ENCODE assay signal across 1 cellular context in the genomic region with DNA sequence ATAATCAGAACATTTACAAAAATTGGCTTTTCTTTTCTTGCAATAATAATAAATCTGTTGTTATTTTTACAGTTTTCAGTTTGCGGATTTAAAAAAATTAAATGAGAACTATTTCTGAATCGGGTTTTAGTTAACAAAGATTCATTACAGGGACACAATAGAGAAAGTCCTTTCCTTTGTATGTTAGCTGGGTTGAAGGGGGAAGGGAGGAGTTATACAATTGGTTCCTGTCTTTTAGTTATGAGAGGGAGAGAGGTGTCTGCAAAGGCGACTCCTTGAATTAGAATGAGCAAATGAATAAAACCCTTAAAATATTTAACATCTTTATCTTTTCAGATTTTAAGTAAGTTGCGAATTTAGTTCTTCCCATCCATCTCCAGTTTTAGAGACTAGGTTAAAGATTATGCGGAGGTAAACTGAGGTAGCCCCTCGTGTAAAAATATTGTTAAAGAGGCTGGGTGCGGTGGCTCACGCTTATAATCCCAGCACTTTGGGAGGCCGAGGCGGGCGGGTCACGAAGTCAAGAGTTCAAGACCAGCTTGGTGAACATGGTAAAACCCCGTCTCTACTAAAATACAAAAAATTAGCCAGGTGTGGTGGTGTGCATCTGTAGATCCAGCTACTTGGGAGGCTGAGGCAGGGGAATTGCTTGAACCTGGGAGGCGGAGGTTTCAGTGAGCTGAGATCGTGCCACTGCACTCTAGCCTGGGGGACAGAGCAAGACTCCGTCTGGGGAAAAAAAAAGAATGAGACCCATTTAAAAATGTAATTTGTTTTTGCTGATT.
A peak's percentile ranks its signal among the peaks of the same experiment; 100 is the strongest.
TF ChIP-seq lines count a peak whose summit lies in the region.

No MANE protein-coding gene starts in this region.

TF ChIP-seq in GM12878, 131 proteins besides CTCF, POLR2A, EP300 and RAD21 (continued from another document):
- TF ChIP-seq HDGF (IDR thresholded peaks at IDR 0.05): 0 out of 2 replicates have a peak, but pooled peaks have one; percentile 60
- TF ChIP-seq NBN (IDR thresholded peaks at IDR 0.05): 0 out of 2 replicates have a peak, but pooled peaks have one; percentile 45
- 0 out of 2 replicates have a peak, but pooled peaks have one; percentile 10 for TF ChIP-seq FOXM1 (IDR thresholded peaks at IDR 0.05; ENCODE audit: low read depth, low read length)
- TF ChIP-seq ZNF622 (IDR thresholded peaks at IDR 0.05): no peak
